ENCODE assay signal across 8 cellular contexts in genomic region chr16:20409398-20410152, GRCh38. TPM values are rescaled to one million over a fixed set of nuclear protein-coding genes. Genes with fewer than 3 reads are reported as not detected.
A peak's percentile ranks its signal among the peaks of the same experiment; 100 is the strongest.
DNase-seq lines count a peak whose midpoint lies in the region; ATAC-seq and TF ChIP-seq lines count a peak whose summit lies in the region.
"Had no signal": no experiment of that assay in that cellular context is flagged by ENCODE, and none has a peak within 500 bp of the region (broad histone marks: within the 10 kb centered on the region; RNA-seq: fewer than 3 reads in every experiment).

A gene with protein sequence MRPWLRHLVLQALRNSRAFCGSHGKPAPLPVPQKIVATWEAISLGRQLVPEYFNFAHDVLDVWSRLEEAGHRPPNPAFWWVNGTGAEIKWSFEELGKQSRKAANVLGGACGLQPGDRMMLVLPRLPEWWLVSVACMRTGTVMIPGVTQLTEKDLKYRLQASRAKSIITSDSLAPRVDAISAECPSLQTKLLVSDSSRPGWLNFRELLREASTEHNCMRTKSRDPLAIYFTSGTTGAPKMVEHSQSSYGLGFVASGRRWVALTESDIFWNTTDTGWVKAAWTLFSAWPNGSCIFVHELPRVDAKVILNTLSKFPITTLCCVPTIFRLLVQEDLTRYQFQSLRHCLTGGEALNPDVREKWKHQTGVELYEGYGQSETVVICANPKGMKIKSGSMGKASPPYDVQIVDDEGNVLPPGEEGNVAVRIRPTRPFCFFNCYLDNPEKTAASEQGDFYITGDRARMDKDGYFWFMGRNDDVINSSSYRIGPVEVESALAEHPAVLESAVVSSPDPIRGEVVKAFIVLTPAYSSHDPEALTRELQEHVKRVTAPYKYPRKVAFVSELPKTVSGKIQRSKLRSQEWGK (plus strand): TSS chr16:20409534. CDS start chr16:20411485, 1,951 bp downstream.

- DNase-seq in NOMO-1 (lab: John Stamatoyannopoulos, UW; ENCODE audit: unreplicated experiment in 2 of 2) (peak; percentile 10 to 70), kidney tubule cell (ENCODE audit: low spot score) (peak; percentile 76), thyroid gland (peak; percentile 97 to 98), NCI-H146 (lab: John Stamatoyannopoulos, UW) (no peak)
- DNase-seq in stimulated activated naive CD4-positive, alpha-beta T cell treated with Interleukin-2 at 50 U/mL for 16 hours (lab: John Stamatoyannopoulos, UW) = no peak

- intact Hi-C loops in thyroid gland (cut with DNase I) = no loop called here

- TF ChIP-seq CTCF in thyroid gland (IDR thresholded peaks at IDR 0.05) = no peak

- ATAC-seq in HG02588 (IDR thresholded peaks at IDR 0.05; ENCODE audit: unreplicated experiment) = peak; percentile 28
- no peak for ATAC-seq in HG02970 (IDR thresholded peaks at IDR 0.05; ENCODE audit: low FRiP score, unreplicated experiment)
- ATAC-seq: HCT116 had no signal

- peaks cover 8 to 14% of the 10 kb centered on the region in 2 donors for H3K4me1 ChIP-seq in thyroid gland

- peak in 1 of 2 donors; percentile 11 for TF ChIP-seq POLR2A in thyroid gland (IDR thresholded peaks at IDR 0.05)

- no peaks in the 10 kb centered on the region for H3K9me3 ChIP-seq in thyroid gland

- 59 to 69% methylated on average over 6 of the region's 6 CpGs for WGBS in thyroid gland, 2 donors

- peak within 1 kb of the TSS; percentile 73 to 88 (median 75) for H3K27ac ChIP-seq in thyroid gland

- H3K27me3 ChIP-seq in thyroid gland = no peaks in the 10 kb centered on the region

- H3K36me3 ChIP-seq in thyroid gland = no peaks in the 10 kb centered on the region

- H3K4me3 ChIP-seq in thyroid gland (replicated peaks in 1 of 3) = no peak within 1 kb of the TSS

RNA-seq across cellular contexts. Expression of the gene that starts here (rescaled TPM):
- total RNA-seq in thyroid gland = 1 to 10 TPM; 5.6 to 9.6 (median 8.0) TPM

Comparison
In these comparisons a context has a peak if more than half of its experiments do, and no peak if none do; other contexts are left out.
1. DNase-seq: peak in NOMO-1 (2 of 2), kidney tubule cell (single experiment) and thyroid gland (2 of 2); none in stimulated activated naive CD4-positive, alpha-beta T cell treated with Interleukin-2 at 50 U/mL for 16 hours (single experiment) and NCI-H146 (single experiment).